ENCODE assay signal across 35 cellular contexts in the genomic region with DNA sequence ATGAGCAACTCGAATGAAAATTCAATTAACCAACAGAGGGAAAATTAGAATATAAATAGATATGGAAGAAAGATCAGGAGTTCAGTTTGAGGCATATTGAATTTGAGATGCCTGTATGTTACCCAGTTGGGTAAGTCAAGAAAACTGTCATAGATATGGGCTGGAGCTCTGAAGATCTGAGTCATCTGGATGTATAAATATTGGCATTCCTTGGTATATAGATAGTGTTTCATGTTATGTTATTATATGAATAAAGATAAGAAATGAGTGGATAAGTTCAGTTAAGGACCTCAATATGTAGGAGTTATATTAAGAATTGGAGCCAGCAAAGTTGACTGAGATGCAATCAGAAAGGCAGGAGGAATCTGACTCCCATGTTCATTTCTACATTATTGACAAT.
"Had no signal": no experiment of that assay in that cellular context is flagged by ENCODE, and none has a peak within 500 bp of the region (broad histone marks: within the 10 kb centered on the region; RNA-seq: fewer than 3 reads in every experiment).

No MANE protein-coding gene starts in this region.

- H3K27me3 ChIP-seq: ascending aorta, body of pancreas, MG63 had no signal

- FAIRE-seq: RCC 7860 had no signal

- H3K4me1 ChIP-seq: ascending aorta, body of pancreas had no signal

- DNase-seq: activated CD4-positive, alpha-beta memory T cell treated with anti-CD3 and anti-CD28 coated beads, Interleukin-2, amount 10 ng/mL, durations not matched to agents 7 days and 5 days; activated CD4-positive, alpha-beta T cell treated with anti-CD3 and anti-CD28 coated beads for 1 hour; activated CD4-positive, alpha-beta T cell treated with anti-CD3 and anti-CD28 coated beads for 48 hours; activated CD4-positive, CD25-positive, alpha-beta regulatory T cell; activated CD8-positive, alpha-beta memory T cell treated with anti-CD3 and anti-CD28 coated beads for 24 hours; activated CD8-positive, alpha-beta memory T cell treated with anti-CD3 and anti-CD28 coated beads, Interleukin-2, amount 10 ng/mL, durations not matched to agents 7 days and 5 days; activated CD8-positive, alpha-beta memory T cell treated with anti-CD3 and anti-CD28 coated beads, Interleukin-2, amount 50 U/mL, for 48 hours; activated effector memory CD4-positive, alpha-beta T cell treated with Interleukin-2 at 50 U/mL for 16 hours; activated naive CD8-positive, alpha-beta T cell treated with anti-CD3 and anti-CD28 coated beads, Interleukin-2, amount 10 ng/mL, durations not matched to agents 7 days and 5 days; activated T-cell treated with anti-CD3 and anti-CD28 coated beads, Interleukin-2, amount 50 U/mL, for 48 hours; amygdala; body of pancreas; central memory CD4-positive, alpha-beta T cell; Kasumi-1; KG1; MG63; NCI-H1048; NCI-H1105 treated with DMSO at 0.1 percent for 48 hours; NCI-H1436 treated with DMSO at 0.1 percent for 48 hours; NCI-H1694 treated with DMSO at 0.1 percent for 48 hours; NCI-H2029; NCI-H510A; NCI-H526; NCI-H748 treated with DMSO at 0.1 percent for 48 hours; NK-92 treated with Interleukin-12 subunit alpha and Interleukin-12 subunit beta, amount 100 ng/mL, for 24 hours; PC-9; Right ventricle myocardium superior; SW 1271; T-helper 1 cell; T-helper 2 cell; T-helper 9 cell; WERI-Rb-1 had no signal

- H3K4me3 ChIP-seq: ascending aorta, body of pancreas, MG63, PC-9 had no signal

- H3K36me3 ChIP-seq: ascending aorta, MG63, WERI-Rb-1 had no signal

- ATAC-seq: activated CD8-positive, alpha-beta memory T cell treated with anti-CD3 and anti-CD28 coated beads, Interleukin-2, amount 10 ng/mL, durations not matched to agents 7 days and 5 days; body of pancreas had no signal

- H3K27ac ChIP-seq: ascending aorta, body of pancreas, PC-9, RWPE1, WERI-Rb-1 had no signal

- H3K9me3 ChIP-seq: ascending aorta, body of pancreas had no signal
